Comparison of ENCODE assay signal across 14 cellular contexts in the genomic region with DNA sequence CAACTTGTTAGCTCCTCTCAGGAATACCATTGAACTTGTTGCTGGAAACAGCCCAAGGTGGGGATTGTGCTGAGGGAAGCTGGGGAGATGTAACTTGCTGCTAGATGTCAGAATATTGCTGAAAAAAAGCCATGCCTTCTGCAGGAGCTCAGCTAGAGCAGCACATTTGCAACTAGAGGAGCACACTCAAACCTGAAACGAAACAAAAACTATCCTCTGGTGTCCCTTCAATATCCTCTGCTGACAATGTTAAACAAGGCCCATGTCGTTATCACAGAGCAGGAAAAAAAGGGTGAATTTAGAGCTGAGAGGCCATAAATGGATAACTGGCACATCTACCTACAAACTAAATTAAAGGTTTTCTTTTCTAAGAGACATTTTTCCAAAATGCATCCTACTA. TPM values are rescaled to one million over a fixed set of nuclear protein-coding genes. Genes with fewer than 3 reads are reported as not detected.
A peak's percentile ranks its signal among the peaks of the same experiment; 100 is the strongest.
DNase-seq lines count a peak whose midpoint lies in the region; ATAC-seq and TF ChIP-seq lines count a peak whose summit lies in the region.
"Had no signal": no experiment of that assay in that cellular context is flagged by ENCODE, and none has a peak within 500 bp of the region (broad histone marks: within the 10 kb centered on the region; RNA-seq: fewer than 3 reads in every experiment).

No MANE protein-coding gene starts in this region.

- no peak for TF ChIP-seq CTCF in OCI-LY7 (conservative IDR thresholded peaks at IDR 0.05; ENCODE audit: low read length)

- ATAC-seq in GM18499 (IDR thresholded peaks at IDR 0.05; ENCODE audit: insufficient read depth, unreplicated experiment): peak; percentile 93
- peak; percentile 92 for ATAC-seq in GM19463 (IDR thresholded peaks at IDR 0.05; ENCODE audit: unreplicated experiment)
- peak; percentile 72 for ATAC-seq in HG02938 (IDR thresholded peaks at IDR 0.05; ENCODE audit: unreplicated experiment)

- H4K20me1 ChIP-seq in OCI-LY7 (ENCODE audit: insufficient read depth, low read length): no peaks in the 10 kb centered on the region

- H3K9me3 Mint-ChIP-seq in activated naive CD8-positive, alpha-beta T cell treated with anti-CD3 and anti-CD28 coated beads for 36 hours: no peaks in the 10 kb centered on the region
- H3K9me3 Mint-ChIP-seq: IgD-negative memory B cell had no signal

- H2AFZ ChIP-seq in OCI-LY7 (ENCODE audit: low read length): no peak overlapping the region

- no peak overlapping the region for H3K4me3 Mint-ChIP-seq in activated naive CD8-positive, alpha-beta T cell treated with anti-CD3 and anti-CD28 coated beads for 36 hours
- H3K4me3 Mint-ChIP-seq: IgD-negative memory B cell, immature natural killer cell, nephron progenitor cell had no signal

- CTCF ChIA-PET in OCI-LY7 (lab: Charles Lee; ENCODE audit: unreplicated experiment): no interaction called here

- H3K27ac ChIP-seq in OCI-LY7 (ENCODE audit: low read depth, low read length, poor library complexity, severe bottlenecking): no peak overlapping the region

- no peak overlapping the region for H3K27ac Mint-ChIP-seq in activated naive CD8-positive, alpha-beta T cell treated with anti-CD3 and anti-CD28 coated beads for 36 hours
- H3K27ac Mint-ChIP-seq: IgD-negative memory B cell, immature natural killer cell, nephron progenitor cell had no signal

- intact Hi-C loops in OCI-LY7 (cut with micrococcal nuclease; ENCODE audit: unreplicated experiment): no loop called here

- no peaks in the 10 kb centered on the region for H3K36me3 ChIP-seq in OCI-LY7 (ENCODE audit: insufficient read depth, low read length)

- H3K4me1 ChIP-seq in OCI-LY7 (ENCODE audit: insufficient read depth, low read length, poor library complexity, severe bottlenecking): no peaks in the 10 kb centered on the region

- H3K4me1 Mint-ChIP-seq in activated naive CD8-positive, alpha-beta T cell treated with anti-CD3 and anti-CD28 coated beads for 36 hours: no peaks in the 10 kb centered on the region
- H3K4me1 Mint-ChIP-seq: immature natural killer cell had no signal

- no peaks in the 10 kb centered on the region for H3K27me3 Mint-ChIP-seq in activated naive CD8-positive, alpha-beta T cell treated with anti-CD3 and anti-CD28 coated beads for 36 hours
- H3K27me3 Mint-ChIP-seq: IgD-negative memory B cell had no signal

- H3K79me2 ChIP-seq in OCI-LY7 (ENCODE audit: insufficient read depth, low read depth, low read length): no peaks in the 10 kb centered on the region

- no peaks in the 10 kb centered on the region for H3K36me3 Mint-ChIP-seq in activated naive CD8-positive, alpha-beta T cell treated with anti-CD3 and anti-CD28 coated beads for 36 hours
- H3K36me3 Mint-ChIP-seq: immature natural killer cell had no signal

- H3K9me3 ChIP-seq in OCI-LY7 (ENCODE audit: low read length): no peaks in the 10 kb centered on the region

- H3K4me2 ChIP-seq in OCI-LY7 (ENCODE audit: low read length): no peak overlapping the region

- peak; percentile 30 for DNase-seq in NCI-H2029 treated with DMSO at 0.1 percent for 48 hours (lab: John Stamatoyannopoulos, UW)
- DNase-seq in H4 (ENCODE audit: low spot score): no peak
- DNase-seq in activated naive CD8-positive, alpha-beta T cell treated with anti-CD3 and anti-CD28 coated beads for 36 hours: no peak
- DNase-seq in MV-4-11 (lab: John Stamatoyannopoulos, UW): no peak
- no peak for DNase-seq in OCI-LY7 (ENCODE audit: low spot score)
- DNase-seq: anterior cingulate cortex, immature natural killer cell, NCI-H446, nephron progenitor cell had no signal

- H3K9me2 ChIP-seq in OCI-LY7 (ENCODE audit: insufficient read depth, low read length): no peaks in the 10 kb centered on the region

- no TSS peak for BruUV-seq in OCI-LY7 (replicated peaks; lab: Mats Ljungman, UMichigan)

- H3K4me3 ChIP-seq in OCI-LY7 (ENCODE audit: low read depth, low read length, poor library complexity, severe bottlenecking): no peak overlapping the region

- POLR2A ChIA-PET in OCI-LY7 (lab: Charles Lee): interaction anchor here (1.4 to 1.9 kb wide), 2 partner anchors 40 to 46 kb away, joined by 5 to 6 read pairs; no protein-coding TSS in a partner anchor

RNA-seq across cellular contexts. Expression of gene MACC1, which starts 53.7 kb away (rescaled TPM):
- total RNA-seq in H4 (2014; rRNA removed; shearing (Covaris generic)): 0.46 and 0.53 TPM in 2 replicates
- under 1 TPM; 0.12 to 0.14 TPM for total RNA-seq in activated naive CD8-positive, alpha-beta T cell treated with anti-CD3 and anti-CD28 coated beads for 36 hours
- total RNA-seq in OCI-LY7 (2014; rRNA removed; shearing (Covaris generic)): 5.0 and 6.5 TPM in 2 replicates
- 9.1 and 11.1 TPM in 2 replicates for total RNA-seq in OCI-LY7 (2022)
- total RNA-seq: endothelial cell of umbilical vein had no signal

RNA-seq across cellular contexts. Expression of gene ITGB8, which starts 59.8 kb away (rescaled TPM):
- 83.5 and 107 TPM in 2 replicates for total RNA-seq in H4 (2014; rRNA removed; shearing (Covaris generic))
- not detected for total RNA-seq in activated naive CD8-positive, alpha-beta T cell treated with anti-CD3 and anti-CD28 coated beads for 36 hours
- not detected in 2 replicates for total RNA-seq in OCI-LY7 (2014; rRNA removed; shearing (Covaris generic))
- not detected in 2 replicates for total RNA-seq in OCI-LY7 (2022)

Comparison
In these comparisons a context has a peak if more than half of its experiments do, and no peak if none do; other contexts are left out.
1. RNA of gene ITGB8, which starts 59.8 kb away (total RNA-seq): 83.5 to 107 TPM in H4; not detected in activated naive CD8-positive, alpha-beta T cell treated with anti-CD3 and anti-CD28 coated beads for 36 hours and not detected in OCI-LY7; every median in the first group is over 10 times any median in the second.
2. Peak in every context shown above with its lines, with median percentiles within 50 percentile points of each other: ATAC-seq.